In genomic region chr12:51049525-51049924, GRCh38 we compare ENCODE assay signal across 11 cellular contexts. TPM values are rescaled to one million over a fixed set of nuclear protein-coding genes. Genes with fewer than 3 reads are reported as not detected.
DNase-seq lines count a peak whose midpoint lies in the region; ATAC-seq and TF ChIP-seq lines count a peak whose summit lies in the region.
"Had no signal": no experiment of that assay in that cellular context is flagged by ENCODE, and none has a peak within 500 bp of the region (broad histone marks: within the 10 kb centered on the region; RNA-seq: fewer than 3 reads in every experiment).

No MANE protein-coding gene starts in this region.

- peaks cover 6% of the 10 kb centered on the region for H3K23me2 ChIP-seq in H9 (ENCODE audit: insufficient read length, low read depth, low read length, poor library complexity, severe bottlenecking)

- no peaks in the 10 kb centered on the region for H3K9me3 ChIP-seq in H9 (ENCODE audit: control insufficient read depth, low read depth, low read length)
- no peaks in the 10 kb centered on the region for H3K9me3 ChIP-seq in PC-9 (ENCODE audit: insufficient read depth, low read depth)
- no peaks in the 10 kb centered on the region for H3K9me3 ChIP-seq in psoas muscle
- H3K9me3 ChIP-seq: neutrophil had no signal

- no peak overlapping the region for H4K5ac ChIP-seq in H9 (ENCODE audit: insufficient read length, low read depth, low read length)

- H3T11ph ChIP-seq in H9 (ENCODE audit: low read length) = no peak overlapping the region

- H3K56ac ChIP-seq in H9 (ENCODE audit: insufficient read length, low read depth, low read length) = no peak overlapping the region

- H3K18ac ChIP-seq in H9 (ENCODE audit: insufficient read length, low read depth, low read length) = no peak overlapping the region

- H2BK120ac ChIP-seq in H9 (ENCODE audit: low read depth, low read length, poor library complexity, severe bottlenecking) = no peak overlapping the region

- intact Hi-C loops in PC-9 (cut with micrococcal nuclease; ENCODE audit: unreplicated experiment) = loop anchor here (2.0 to 5.0 kb wide), 3 partner anchors 33 to 203 kb away; partner anchors contain the start of gene CSRNP2
- intact Hi-C loops in psoas muscle (cut with DNase I) = no loop called here

- no peaks in the 10 kb centered on the region for H3K27me3 Mint-ChIP-seq in H9 (ENCODE audit: low read depth)

- H3K4me3 ChIP-seq in PC-9 = peak overlapping the region; percentile 94
- H3K4me3 ChIP-seq in epithelial cell of esophagus (ENCODE audit: low read length) = peak overlapping the region; percentile 91
- H3K4me3 ChIP-seq in psoas muscle = peak overlapping the region; percentile 79

- no peak overlapping the region for H2BK20ac ChIP-seq in H9 (ENCODE audit: low read depth, low read length, poor library complexity, severe bottlenecking)

- H3K27me3 ChIP-seq in H9 (ENCODE audit: insufficient read depth, low read length) (no peaks in the 10 kb centered on the region), PC-9 (ENCODE audit: insufficient read depth, low read depth) (no peaks in the 10 kb centered on the region), psoas muscle (ENCODE audit: insufficient read depth in 3 of 3, low read length in 2 of 3) (no peaks in the 10 kb centered on the region)
- H3K27me3 ChIP-seq: neutrophil had no signal

- no peak for TF ChIP-seq CTCF in H9 (conservative IDR thresholded peaks at IDR 0.05)
- TF ChIP-seq CTCF in PC-9 (conservative IDR thresholded peaks at IDR 0.05) = no peak
- no peak for TF ChIP-seq CTCF in epithelial cell of esophagus (IDR thresholded peaks at IDR 0.05; ENCODE audit: insufficient read depth, low read depth, low read length, missing control alignments)
- no peak for TF ChIP-seq CTCF in psoas muscle (IDR thresholded peaks at IDR 0.05)

- CTCF ChIA-PET in PC-9 (lab: Charles Lee) = no interaction called here

- H3K23ac ChIP-seq in H9 (ENCODE audit: insufficient read length, low read depth, low read length) = no peak overlapping the region

- BruUV-seq in PC-9 (replicated peaks; lab: Mats Ljungman, UMichigan) = no TSS peak

- no peak overlapping the region for H2AFZ ChIP-seq in H9 (ENCODE audit: low read length)
- no peak overlapping the region for H2AFZ ChIP-seq in PC-9

- H3K79me2 ChIP-seq in H9 (ENCODE audit: insufficient read depth, low read length) (no peaks in the 10 kb centered on the region), PC-9 (ENCODE audit: low read depth) (peaks cover 26% of the 10 kb centered on the region)

- peak overlapping the region; percentile 88 to 94; a peak in 4 of 5 replicates for H3K4me3 Mint-ChIP-seq in H9

- POLR2A ChIA-PET in PC-9 (lab: Charles Lee; ENCODE audit: unreplicated experiment) = no interaction called here

- peaks cover 8% of the 10 kb centered on the region; the same call in 1 of the 2 replicates for H3F3A ChIP-seq in PC-9 (ENCODE audit: insufficient read depth, low read depth)

- H3K27ac ChIP-seq in H9 (ENCODE audit: insufficient read length, low read depth, low read length) = no peak overlapping the region
- H3K27ac ChIP-seq in PC-9 = no peak overlapping the region
- H3K27ac ChIP-seq in psoas muscle = peak overlapping the region; percentile 97

- H2BK5ac ChIP-seq in H9 (ENCODE audit: insufficient read length, low read length) = no peak overlapping the region

- H3K79me1 ChIP-seq in H9 (ENCODE audit: insufficient read depth, low read depth, low read length, poor library complexity, severe bottlenecking) = no peaks in the 10 kb centered on the region

- no peak overlapping the region for H3K9ac ChIP-seq in H9 (ENCODE audit: extremely low read depth, insufficient read length, low read length)

- H3K36me3 Mint-ChIP-seq in H9 (ENCODE audit: insufficient read depth in 1 of 3, low read depth in 3 of 3) = peaks cover 11 to 21% (median 20%) of the 10 kb centered on the region in 3 experiments; a peak in 6 of 7 replicates

- no CpG with 5 or more reads among the region's 3 CpGs for WGBS in H9 (ENCODE audit: extremely low coverage, insufficient read length, low lambda C conversion rate)
- WGBS in psoas muscle, 3 donors = 41 to 59% (median 44%) methylated on average over 3 of the region's 3 CpGs

- DNase-seq in H9 (no peak), PC-9 (no peak), epithelial cell of esophagus (ENCODE audit: low read depth) (no peak), psoas muscle (no peak), RKO (ENCODE audit: low spot score) (no peak), SIG-M5 treated with dmso at 0.1 percent for 504 hours (lab: John Stamatoyannopoulos, UW; ENCODE audit: unreplicated experiment) (no peak), activated gamma-delta T cell (lab: John Stamatoyannopoulos, UW) (no peak), NCI-H146 treated with DMSO at 0.1 percent for 48 hours (lab: John Stamatoyannopoulos, UW; ENCODE audit: unreplicated experiment) (no peak)
- DNase-seq: activated CD4-positive, CD25-positive, alpha-beta regulatory T cell treated with anti-CD3 and anti-CD28 coated beads, Interleukin-2, amount 50 U/mL, for 72 hours; NCI-H2171 had no signal

- H3K9me2 ChIP-seq in PC-9 (ENCODE audit: insufficient read depth) = no peaks in the 10 kb centered on the region

- no peak overlapping the region for H4K8ac ChIP-seq in H9 (replicated peaks; ENCODE audit: insufficient read length, low read depth, low read length)

- H3K4me1 ChIP-seq in H9 (ENCODE audit: insufficient read depth, low read length) (0 out of 2 replicates have a peak, but pooled peaks cover 2% of the 10 kb centered on the region), PC-9 (replicated peaks; ENCODE audit: insufficient read depth) (peaks cover 19% of the 10 kb centered on the region), psoas muscle (peaks cover 20% of the 10 kb centered on the region)

- H3K14ac ChIP-seq in H9 (ENCODE audit: insufficient read depth, low read length) = no peak overlapping the region

- H2BK12ac ChIP-seq in H9 (ENCODE audit: insufficient read length, low read depth, low read length) = no peak overlapping the region

- H3K36me3 ChIP-seq in PC-9 (ENCODE audit: low read depth) (peaks cover 16% of the 10 kb centered on the region; the same call in 1 of the 2 replicates), psoas muscle (ENCODE audit: insufficient read depth in 1 of 2, low read depth in 1 of 2) (peaks cover 10 to 49% of the 10 kb centered on the region in 2 donors)

- H3K4ac ChIP-seq in H9 (ENCODE audit: low read depth, low read length) = no peak overlapping the region

- ATAC-seq in psoas muscle = no peak

- H3K27ac Mint-ChIP-seq in H9 = no peak overlapping the region

- H3K9me3 Mint-ChIP-seq in H9 = no peaks in the 10 kb centered on the region; a peak in 1 of 5 replicates

- H2BK15ac ChIP-seq in H9 (ENCODE audit: low read depth, low read length) = no peak overlapping the region

- no peak overlapping the region for H4K91ac ChIP-seq in H9 (ENCODE audit: insufficient read length, low read depth, low read length)

- H3K4me2 ChIP-seq in H9 (ENCODE audit: insufficient read depth, insufficient read length, low read length) (peak overlapping the region; percentile 92), PC-9 (peak overlapping the region; percentile 89)

- H2AK5ac ChIP-seq in H9 (ENCODE audit: insufficient read length, low read length) = no peak overlapping the region

- H4K20me1 ChIP-seq in H9 (ENCODE audit: control insufficient read depth, insufficient read depth, insufficient read length) = no peaks in the 10 kb centered on the region
- no peaks in the 10 kb centered on the region for H4K20me1 ChIP-seq in PC-9 (ENCODE audit: insufficient read depth)

- H3K4me1 Mint-ChIP-seq in H9 = peaks cover 11 to 16% of the 10 kb centered on the region in 2 experiments

RNA-seq across cellular contexts. Expression of gene LETMD1, which starts 1.4 kb away (rescaled TPM):
- total RNA-seq in H9 (2021) (33.0 and 34.9 TPM in 2 replicates), PC-9 (2021) (81.9 and 87.4 TPM in 2 replicates), psoas muscle (10 to 100 TPM; 22.2 to 29.5 (median 28.3) TPM)
- 10 to 100 TPM; 17.4 to 41.5 (median 24.9) TPM for polyA plus RNA-seq in psoas muscle

RNA-seq across cellular contexts. Expression of gene SLC11A2, which starts 23.3 kb away (rescaled TPM):
- total RNA-seq in H9 (2021) (45.6 and 47.9 TPM in 2 replicates), PC-9 (2021) (45.7 and 49.0 TPM in 2 replicates), psoas muscle (10 to 100 TPM; 15.7 to 55.3 (median 36.6) TPM)
- polyA plus RNA-seq in psoas muscle = 10 to 100 TPM; 18.8 to 40.2 (median 26.1) TPM

RNA-seq across cellular contexts. Expression of gene CSRNP2, which starts 33.9 kb away (rescaled TPM):
- total RNA-seq in H9 (2021) (38.6 and 42.5 TPM in 2 replicates), PC-9 (2021) (19.3 and 23.1 TPM in 2 replicates), psoas muscle (10 to 100 TPM; 17.8 to 26.6 (median 18.5) TPM)
- polyA plus RNA-seq in psoas muscle = 10 to 100 TPM in 2 of 3 donors, 1 to 10 TPM in 1; 9.2 to 50.5 (median 11.9) TPM
